Comparison of ENCODE assay signal across 18 cellular contexts in the genomic region with DNA sequence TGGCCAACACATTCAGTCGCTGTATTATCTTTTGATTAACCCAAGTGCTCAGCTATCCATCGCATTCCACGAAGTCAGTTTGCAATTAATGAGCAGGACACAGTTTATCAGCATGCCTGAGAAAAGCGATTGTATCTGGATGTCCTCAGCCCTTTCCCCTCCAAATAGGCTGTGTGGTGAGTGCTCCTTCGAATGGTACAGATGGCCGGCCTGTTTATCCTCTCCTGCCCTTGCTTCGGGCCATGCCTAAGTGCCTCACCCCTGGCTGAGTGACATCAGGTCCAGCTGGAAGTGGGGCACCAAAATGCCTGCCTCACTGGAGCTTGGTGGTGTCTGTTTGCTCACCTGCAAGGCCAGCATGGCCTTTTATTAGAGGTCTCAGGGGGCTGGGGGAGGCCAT.
A peak's percentile ranks its signal among the peaks of the same experiment; 100 is the strongest.
DNase-seq lines count a peak whose midpoint lies in the region; ATAC-seq and TF ChIP-seq lines count a peak whose summit lies in the region.
"Had no signal": no experiment of that assay in that cellular context is flagged by ENCODE, and none has a peak within 500 bp of the region (broad histone marks: within the 10 kb centered on the region; RNA-seq: fewer than 3 reads in every experiment).

No MANE protein-coding gene starts in this region.

- H3K9me3 ChIP-seq in cardiac muscle cell (ENCODE audit: low read depth) (no peaks in the 10 kb centered on the region), right atrium auricular region (no peaks in the 10 kb centered on the region), PC-3 (ENCODE audit: low read length) (no peaks in the 10 kb centered on the region), Karpas-422 (ENCODE audit: low read length) (no peaks in the 10 kb centered on the region)

- H4K20me1 ChIP-seq in PC-3 (ENCODE audit: low read length): no peaks in the 10 kb centered on the region
- H4K20me1 ChIP-seq in Karpas-422 (ENCODE audit: insufficient read depth, low read depth, low read length): no peaks in the 10 kb centered on the region

- H2AFZ ChIP-seq in PC-3 (ENCODE audit: low read length) (no peak overlapping the region), Karpas-422 (ENCODE audit: low read length) (no peak overlapping the region)

- H3K4me1 ChIP-seq in cardiac muscle cell (ENCODE audit: low read depth) (peaks cover 40% of the 10 kb centered on the region), right atrium auricular region (peaks cover 0 to 6% of the 10 kb centered on the region in 2 donors), PC-3 (ENCODE audit: insufficient read depth, low read length) (no peaks in the 10 kb centered on the region), Karpas-422 (ENCODE audit: low read length) (no peaks in the 10 kb centered on the region)

- POLR2A ChIA-PET in PC-3 (lab: Charles Lee; ENCODE audit: unreplicated experiment): no interaction called here

- H3K9me2 ChIP-seq in PC-3 (replicated peaks; ENCODE audit: low read length) (no peaks in the 10 kb centered on the region), Karpas-422 (replicated peaks; ENCODE audit: insufficient read depth, low read length) (no peaks in the 10 kb centered on the region)

- H3K9ac ChIP-seq in PC-3 (ENCODE audit: low read length) (no peak overlapping the region), Karpas-422 (ENCODE audit: low read length) (no peak overlapping the region)

- TF ChIP-seq CTCF in cardiac muscle cell (IDR thresholded peaks at IDR 0.05; ENCODE audit: low read depth, low read length) (no peak), right atrium auricular region (IDR thresholded peaks at IDR 0.05) (no peak), PC-3 (conservative IDR thresholded peaks at IDR 0.05; ENCODE audit: low read depth, low read length) (no peak)

- BruUV-seq in PC-3 (replicated peaks; lab: Mats Ljungman, UMichigan): no TSS peak

- no peaks in the 10 kb centered on the region for H3K9me3 Mint-ChIP-seq in stimulated activated naive B cell treated with anti-CD40 and anti-IgM and Interleukin-4, amounts not matched to agents 10 μg/mL and 1 μg/mL and 100 μg/mL, for 72 hours
- H3K9me3 Mint-ChIP-seq: IgD-negative memory B cell had no signal

- H3K4me3 ChIP-seq in cardiac muscle cell (no peak overlapping the region), right atrium auricular region (no peak overlapping the region), PC-3 (ENCODE audit: low read length) (no peak overlapping the region), Karpas-422 (ENCODE audit: low read length) (no peak overlapping the region)

- H3K4me2 ChIP-seq in PC-3 (ENCODE audit: low read length) (no peak overlapping the region), Karpas-422 (ENCODE audit: low read depth, low read length, poor library complexity, severe bottlenecking) (no peak overlapping the region)

- H3K4me3 Mint-ChIP-seq in stimulated activated naive B cell treated with anti-CD40 and anti-IgM and Interleukin-4, amounts not matched to agents 10 μg/mL and 1 μg/mL and 100 μg/mL, for 72 hours: no peak overlapping the region
- H3K4me3 Mint-ChIP-seq: IgD-negative memory B cell had no signal

- no peaks in the 10 kb centered on the region for H3K36me3 ChIP-seq in cardiac muscle cell
- no peaks in the 10 kb centered on the region for H3K36me3 ChIP-seq in right atrium auricular region
- no peaks in the 10 kb centered on the region for H3K36me3 ChIP-seq in PC-3 (ENCODE audit: low read depth, low read length)
- no peaks in the 10 kb centered on the region for H3K36me3 ChIP-seq in Karpas-422 (ENCODE audit: insufficient read depth, low read length)

- peaks cover 26 to 61% of the 10 kb centered on the region in 2 donors for H3K4me1 Mint-ChIP-seq in stimulated activated naive B cell treated with anti-CD40 and anti-IgM and Interleukin-4, amounts not matched to agents 10 μg/mL and 1 μg/mL and 100 μg/mL, for 72 hours

- H3K27ac ChIP-seq in cardiac muscle cell (peak overlapping the region; percentile 70), right atrium auricular region (no peak overlapping the region), PC-3 (ENCODE audit: low read length) (no peak overlapping the region), Karpas-422 (ENCODE audit: low read length) (no peak overlapping the region)
- H3K27ac ChIP-seq: C4-2B, RWPE1 had no signal

- DNase-seq in DMS153 (lab: John Stamatoyannopoulos, UW): peak; percentile 42
- DNase-seq in DMS153 treated with DMSO at 0.1 percent for 48 hours (lab: John Stamatoyannopoulos, UW; ENCODE audit: unreplicated experiment): no peak
- DNase-seq in cardiac muscle cell (ENCODE audit: low read depth in 1 of 2, low spot score in 1 of 2): peak in 1 of 2 donors; percentile 80
- DNase-seq in right atrium auricular region (ENCODE audit: low spot score): no peak
- DNase-seq in cerebellum (ENCODE audit: low spot score): peak; percentile 24
- DNase-seq in stimulated activated naive B cell treated with anti-CD40 and anti-IgM and Interleukin-4, amounts not matched to agents 10 μg/mL and 1 μg/mL and 100 μg/mL, for 72 hours: no peak
- DNase-seq in PC-3: no peak
- DNase-seq in Karpas-422: no peak
- DNase-seq: 8988T; COR-L47; NCI-H1694; NCI-H2107; NCI-H226; NK-92 treated with Interleukin-12 subunit alpha and Interleukin-12 subunit beta, amount 100 ng/mL, for 24 hours; OCI-M1 had no signal

- no peak overlapping the region for H3K27ac Mint-ChIP-seq in stimulated activated naive B cell treated with anti-CD40 and anti-IgM and Interleukin-4, amounts not matched to agents 10 μg/mL and 1 μg/mL and 100 μg/mL, for 72 hours
- H3K27ac Mint-ChIP-seq: IgD-negative memory B cell had no signal

- intact Hi-C loops in PC-3 (cut with micrococcal nuclease): no loop called here

- H3K27me3 ChIP-seq in cardiac muscle cell (no peaks in the 10 kb centered on the region), right atrium auricular region (no peaks in the 10 kb centered on the region), PC-3 (ENCODE audit: low read length) (no peaks in the 10 kb centered on the region), Karpas-422 (ENCODE audit: low read length) (no peaks in the 10 kb centered on the region)

- H3K27me3 Mint-ChIP-seq in stimulated activated naive B cell treated with anti-CD40 and anti-IgM and Interleukin-4, amounts not matched to agents 10 μg/mL and 1 μg/mL and 100 μg/mL, for 72 hours: peaks cover 16 to 23% of the 10 kb centered on the region in 2 donors

- H3F3A ChIP-seq in PC-3 (ENCODE audit: low read length, unreplicated experiment): no peaks in the 10 kb centered on the region

- no peaks in the 10 kb centered on the region for H3K79me2 ChIP-seq in PC-3 (ENCODE audit: low read length)
- H3K79me2 ChIP-seq in Karpas-422 (ENCODE audit: low read length): no peaks in the 10 kb centered on the region

- ATAC-seq in stimulated activated naive B cell treated with anti-CD40 and anti-IgM and Interleukin-4, amounts not matched to agents 10 μg/mL and 1 μg/mL and 100 μg/mL, for 72 hours (replicated peaks): no peak
- ATAC-seq in PC-3: no peak

- H3K36me3 Mint-ChIP-seq in stimulated activated naive B cell treated with anti-CD40 and anti-IgM and Interleukin-4, amounts not matched to agents 10 μg/mL and 1 μg/mL and 100 μg/mL, for 72 hours: peaks cover 0 to 2% of the 10 kb centered on the region in 2 donors
- H3K36me3 Mint-ChIP-seq: IgD-negative memory B cell had no signal

- CTCF ChIA-PET in PC-3 (lab: Charles Lee): no interaction called here

Comparison
In these comparisons a context has a peak if more than half of its experiments do, and no peak if none do; other contexts are left out.
1. DNase-seq: peak in DMS153 (single experiment) and cerebellum (single experiment); none in DMS153 treated with DMSO at 0.1 percent for 48 hours (single experiment), right atrium auricular region (single experiment), stimulated activated naive B cell treated with anti-CD40 and anti-IgM and Interleukin-4, amounts not matched to agents 10 μg/mL and 1 μg/mL and 100 μg/mL, for 72 hours (single experiment), PC-3 (single experiment) and Karpas-422 (single experiment).